ENCODE assay signal across 8 cellular contexts in the genomic region with DNA sequence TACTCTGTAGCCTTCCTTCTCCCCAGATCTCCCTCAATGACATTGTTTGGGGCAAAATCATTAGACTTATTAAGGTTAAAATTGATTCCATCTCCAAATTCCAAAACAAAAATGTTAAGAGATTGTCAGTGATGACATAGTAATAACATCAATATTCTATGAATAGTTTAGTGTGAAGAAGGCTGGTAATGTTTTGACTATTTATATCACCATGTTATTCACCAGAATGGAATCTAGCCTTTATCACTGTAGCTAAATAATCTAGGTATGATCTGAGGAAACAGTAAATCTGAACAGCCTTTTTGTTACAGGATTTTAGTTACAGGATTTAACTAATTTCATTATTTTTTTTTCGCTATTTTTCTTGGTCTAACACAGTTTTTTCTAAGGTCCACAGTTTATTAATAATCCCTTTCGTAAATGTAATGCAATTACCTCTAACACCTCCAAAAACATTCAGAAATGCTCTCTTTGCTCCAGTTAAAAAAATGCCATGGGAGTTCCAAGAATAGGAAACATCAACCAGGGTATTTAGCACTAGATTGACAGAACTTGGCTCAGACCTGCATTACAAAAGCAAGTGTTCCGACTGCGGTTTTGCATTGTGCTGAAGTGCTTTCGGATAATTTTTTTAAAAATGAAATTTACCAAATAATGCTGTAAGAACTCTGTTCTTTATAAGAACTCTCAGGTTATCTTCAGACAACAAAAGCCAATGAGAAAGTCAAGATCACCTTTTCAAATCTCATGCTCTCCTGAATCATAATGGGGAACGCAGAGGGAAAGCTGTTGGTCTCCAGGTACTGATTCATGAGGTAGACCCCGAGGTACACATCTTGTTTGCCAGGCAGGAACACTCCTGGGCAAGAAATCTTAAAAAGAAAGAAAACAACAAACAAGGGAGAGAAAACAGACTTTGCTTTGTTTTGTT. TPM values are rescaled to one million over a fixed set of nuclear protein-coding genes. Genes with fewer than 3 reads are reported as not detected.
DNase-seq lines count a peak whose midpoint lies in the region; ATAC-seq and TF ChIP-seq lines count a peak whose summit lies in the region.

No MANE protein-coding gene starts in this region.

- DNase-seq in heart left ventricle (no peak), cardiac septum (ENCODE audit: low spot score) (no peak), SK-N-SH (no peak), prostate gland (ENCODE audit: low spot score) (no peak), NCI-H2081 (lab: John Stamatoyannopoulos, UW) (no peak)

- peak overlapping the region; percentile 79 for H3K9ac ChIP-seq in SK-N-SH

- H3K9me2 ChIP-seq in SK-N-SH = no peaks in the 10 kb centered on the region

- ATAC-seq in heart left ventricle (no peak), HG03378 (IDR thresholded peaks at IDR 0.05; ENCODE audit: unreplicated experiment) (no peak), GM21723 (IDR thresholded peaks at IDR 0.05; ENCODE audit: unreplicated experiment) (no peak)

- H3K4me2 ChIP-seq in SK-N-SH = peak overlapping the region; percentile 91

- H3K9me3 ChIP-seq in heart left ventricle = no peaks in the 10 kb centered on the region
- no peaks in the 10 kb centered on the region for H3K9me3 ChIP-seq in SK-N-SH
- no peaks in the 10 kb centered on the region for H3K9me3 ChIP-seq in esophagus (ENCODE audit: control insufficient read depth in 2 of 2, insufficient read depth in 1 of 2, low read depth in 1 of 2, low read length in 1 of 2)
- no peaks in the 10 kb centered on the region for H3K9me3 ChIP-seq in prostate gland

- TF ChIP-seq POLR2A in heart left ventricle (IDR thresholded peaks at IDR 0.05) = no peak
- no peak for TF ChIP-seq POLR2A in prostate gland (IDR thresholded peaks at IDR 0.05)

- TF ChIP-seq CTCF in heart left ventricle (IDR thresholded peaks at IDR 0.05) (no peak), SK-N-SH (IDR thresholded peaks at IDR 0.05) (no peak), prostate gland (IDR thresholded peaks at IDR 0.05) (no peak)

- peak overlapping the region; percentile 86 for H2AFZ ChIP-seq in SK-N-SH (ENCODE audit: low read depth)

- H3K27me3 ChIP-seq in heart left ventricle (no peaks in the 10 kb centered on the region), SK-N-SH (ENCODE audit: insufficient read depth) (no peaks in the 10 kb centered on the region), esophagus (ENCODE audit: control insufficient read depth in 1 of 2, insufficient read depth in 2 of 2, low read length in 2 of 2) (no peaks in the 10 kb centered on the region), prostate gland (replicated peaks; ENCODE audit: insufficient read depth) (no peaks in the 10 kb centered on the region)

- H3K4me1 ChIP-seq in heart left ventricle (peaks cover 0 to 46% (median 32%) of the 10 kb centered on the region in 12 donors), SK-N-SH (ENCODE audit: control insufficient read depth in 1 of 2, insufficient read depth in 2 of 2, low read depth in 1 of 2, low read length in 1 of 2) (peaks cover 3 to 33% of the 10 kb centered on the region in 2 experiments; a peak in 3 of 4 replicates), esophagus (ENCODE audit: control insufficient read depth in 2 of 2, insufficient read depth in 2 of 2, low read length in 1 of 2) (peaks cover 0 to 7% of the 10 kb centered on the region in 2 donors), prostate gland (replicated peaks) (peaks cover 8% of the 10 kb centered on the region)

- H3F3A ChIP-seq in SK-N-SH (replicated peaks; ENCODE audit: insufficient read depth) = peaks cover 10% of the 10 kb centered on the region

- intact Hi-C loops in heart left ventricle (cut with DNase I) (loop anchor here in 5 of 10 donors (2.0 to 10.0 kb wide), 4 partner anchors 17 to 773 kb away; a partner anchor contains a TSS), cardiac septum (cut with DNase I) (loop anchor here (1.0 to 10.0 kb wide), 3 partner anchors 17 to 323 kb away; a partner anchor contains a TSS), prostate gland (cut with DNase I) (loop anchor here (1.0 to 10.0 kb wide), 2 partner anchors 79 to 323 kb away; a partner anchor contains a TSS)

- H3K36me3 ChIP-seq in heart left ventricle (no peaks in the 10 kb centered on the region), SK-N-SH (replicated peaks in 1 of 2; ENCODE audit: control insufficient read depth in 1 of 2, insufficient read depth in 2 of 2, low read length in 1 of 2) (no peaks in the 10 kb centered on the region), esophagus (ENCODE audit: control insufficient read depth in 2 of 2, insufficient read depth in 2 of 2, low read length in 1 of 2) (no peaks in the 10 kb centered on the region), prostate gland (no peaks in the 10 kb centered on the region)

- 0 out of 2 replicates have a peak, but pooled peaks cover 9% of the 10 kb centered on the region for H3K79me2 ChIP-seq in SK-N-SH (ENCODE audit: insufficient read depth)

- peak overlapping the region in 9 of 12 donors; percentile 68 to 90 (median 78) for H3K27ac ChIP-seq in heart left ventricle
- peak overlapping the region; percentile 69 to 75 for H3K27ac ChIP-seq in SK-N-SH (ENCODE audit: low read depth in 2 of 2, low read length in 1 of 2)
- H3K27ac ChIP-seq in esophagus (ENCODE audit: low read depth in 2 of 2, low read length in 1 of 2) = no peak overlapping the region
- H3K27ac ChIP-seq in prostate gland = peak overlapping the region; percentile 90 to 91

- no peak for TF ChIP-seq EP300 in SK-N-SH (IDR thresholded peaks at IDR 0.05; ENCODE audit: borderline replicate concordance in 1 of 2, low read depth in 1 of 2, low read length in 1 of 2)

- H4K20me1 ChIP-seq in SK-N-SH (ENCODE audit: insufficient read depth) = no peaks in the 10 kb centered on the region

- WGBS in heart left ventricle, 4 donors = 30 to 39% (median 33%) methylated on average over 7 of the region's 7 CpGs
- WGBS in SK-N-SH (ENCODE audit: low lambda C conversion rate) = 29% methylated on average over 7 of the region's 7 CpGs
- 33% methylated on average over 7 of the region's 7 CpGs for WGBS in esophagus, 2 donors
- 29% methylated on average over 7 of the region's 7 CpGs for WGBS in prostate gland

- TF ChIP-seq RAD21 in SK-N-SH (IDR thresholded peaks at IDR 0.05; ENCODE audit: low read length) = no peak

- POLR2A ChIA-PET in SK-N-SH (lab: Yijun Ruan, JAX) = interaction anchor here (0.5 to 1.5 kb wide), 2 partner anchors 18 to 224 kb away, joined by 3 to 6 read pairs; a partner anchor contains a TSS

- H3K4me3 ChIP-seq in heart left ventricle = peak overlapping the region; percentile 50 to 96 (median 81)
- H3K4me3 ChIP-seq in SK-N-SH (ENCODE audit: low read depth in 2 of 2, low read length in 1 of 2) = peak overlapping the region; percentile 77 to 88
- H3K4me3 ChIP-seq in esophagus (ENCODE audit: low read depth in 1 of 2, low read length in 2 of 2) = peak overlapping the region; percentile 95
- peak overlapping the region; percentile 77 to 90 for H3K4me3 ChIP-seq in prostate gland

- CTCF ChIA-PET in SK-N-SH (lab: Yijun Ruan, JAX) = interaction anchor here (0.6 to 2.2 kb wide), 7 partner anchors 10 to 939 kb away, joined by 3 to 6 read pairs (median 4); a partner anchor contains a TSS

TF ChIP-seq in SK-N-SH, 30 proteins besides CTCF, POLR2A, EP300 and RAD21 (continues in another document):
- TF ChIP-seq, protein P1, sequence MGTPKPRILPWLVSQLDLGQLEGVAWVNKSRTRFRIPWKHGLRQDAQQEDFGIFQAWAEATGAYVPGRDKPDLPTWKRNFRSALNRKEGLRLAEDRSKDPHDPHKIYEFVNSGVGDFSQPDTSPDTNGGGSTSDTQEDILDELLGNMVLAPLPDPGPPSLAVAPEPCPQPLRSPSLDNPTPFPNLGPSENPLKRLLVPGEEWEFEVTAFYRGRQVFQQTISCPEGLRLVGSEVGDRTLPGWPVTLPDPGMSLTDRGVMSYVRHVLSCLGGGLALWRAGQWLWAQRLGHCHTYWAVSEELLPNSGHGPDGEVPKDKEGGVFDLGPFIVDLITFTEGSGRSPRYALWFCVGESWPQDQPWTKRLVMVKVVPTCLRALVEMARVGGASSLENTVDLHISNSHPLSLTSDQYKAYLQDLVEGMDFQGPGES (IDR thresholded peaks at IDR 0.05; ENCODE audit: low read depth, low read length) = no peak
- TF ChIP-seq MEF2A (IDR thresholded peaks at IDR 0.05; ENCODE audit: borderline replicate concordance, low read depth) (0 out of 2 replicates have a peak, but pooled peaks have one; percentile 15), NFIC (IDR thresholded peaks at IDR 0.05; ENCODE audit: borderline replicate concordance) (peak; percentile 58; the same call in 1 of the 2 replicates), SIN3A (IDR thresholded peaks at IDR 0.05; ENCODE audit: borderline replicate concordance, low read depth, low read length) (no peak)

RNA-seq across cellular contexts. Expression of a gene that starts 0.7 kb away (rescaled TPM):
- total RNA-seq in heart left ventricle (1 to 10 TPM; 2.4 to 5.4 (median 3.6) TPM), cardiac septum (2.7 TPM), prostate gland (10 to 100 TPM; 15.6 to 32.5 TPM)
- polyA plus RNA-seq in heart left ventricle (1 to 10 TPM; 1.0 to 2.6 TPM), SK-N-SH (2012; rRNA removed) (8.8 and 11.2 TPM in 2 replicates), esophagus (1 to 10 TPM; 5.1 to 6.4 TPM)
- polyA plus RNA-seq in SK-N-SH (2012; cell fraction: cytosol; rRNA removed) = 9.6 and 9.8 TPM in 2 replicates
- 7.7 and 8.9 TPM in 2 replicates for polyA plus RNA-seq in SK-N-SH (2012; cell fraction: nucleus; rRNA removed)

RNA-seq across cellular contexts. Expression of a gene that starts 4.8 kb away (rescaled TPM):
- total RNA-seq in heart left ventricle (1 to 10 TPM in 3 of 9 donors, under 1 TPM in 5, not detected in 1; 0.37 to 2.1 (median 0.59) TPM), cardiac septum (2.4 TPM), prostate gland (1 to 10 TPM; 3.1 to 6.2 TPM)
- polyA plus RNA-seq in heart left ventricle (under 1 TPM; 0.14 to 0.23 TPM), SK-N-SH (2012; rRNA removed) (0.44 and 0.47 TPM in 2 replicates), esophagus (1 to 10 TPM; 1.4 to 2.8 TPM)
- 0.41 and 0.84 TPM in 2 replicates for polyA plus RNA-seq in SK-N-SH (2012; cell fraction: cytosol; rRNA removed)
- 1.5 and 2.9 TPM in 2 replicates for polyA plus RNA-seq in SK-N-SH (2012; cell fraction: nucleus; rRNA removed)

RNA-seq across cellular contexts. Expression of a gene that starts 17.9 kb away (rescaled TPM):
- total RNA-seq in heart left ventricle = 100 to 1,000 TPM in 1 of 9 donors, 10 to 100 TPM in 8; 29.3 to 100 (median 34.9) TPM
- polyA plus RNA-seq in heart left ventricle = 10 to 100 TPM; 15.6 to 92.9 TPM
- 43.0 TPM for total RNA-seq in cardiac septum
- polyA plus RNA-seq in SK-N-SH (2012; rRNA removed) = 6.5 and 7.2 TPM in 2 replicates
- polyA plus RNA-seq in SK-N-SH (2012; cell fraction: cytosol; rRNA removed) = 7.2 and 8.9 TPM in 2 replicates
- polyA plus RNA-seq in SK-N-SH (2012; cell fraction: nucleus; rRNA removed) = 5.8 and 5.9 TPM in 2 replicates
- polyA plus RNA-seq in esophagus = 1 to 10 TPM; 6.1 to 9.5 TPM
- total RNA-seq in prostate gland = 10 to 100 TPM; 29.2 to 37.7 TPM

Comparison
In these comparisons a context has a peak if more than half of its experiments do, and no peak if none do; other contexts are left out.
1. H3K27ac ChIP-seq: peak in heart left ventricle (9 of 12), SK-N-SH (2 of 2) and prostate gland (2 of 2); none in esophagus (0 of 2).
2. Peak in every context shown above with its lines, with median percentiles within 50 percentile points of each other: H3K4me3 ChIP-seq.